16 cellular contexts compared by ENCODE assay signal in genomic region chr14:101474563-101475467, GRCh38.
DNase-seq lines count a peak whose midpoint lies in the region; ATAC-seq and TF ChIP-seq lines count a peak whose summit lies in the region.
"Had no signal": no experiment of that assay in that cellular context is flagged by ENCODE, and none has a peak within 500 bp of the region (broad histone marks: within the 10 kb centered on the region; RNA-seq: fewer than 3 reads in every experiment).

No MANE protein-coding gene starts in this region.

- no peak overlapping the region for H3K4me3 Mint-ChIP-seq in activated T-cell treated with anti-CD3 and anti-CD28 coated beads, Interleukin-2, amount 50 U/mL, for 24 hours
- H3K4me3 Mint-ChIP-seq in activated T-cell treated with anti-CD3 and anti-CD28 coated beads, Interleukin-2, amount 50 U/mL, for 72 hours, result no peak overlapping the region
- H3K4me3 Mint-ChIP-seq: activated CD8-positive, alpha-beta T cell treated with anti-CD3 and anti-CD28 coated beads for 36 hours; activated T-helper 17 cell treated with anti-CD3 and anti-CD28 coated beads, Interleukin-2, amount 50 U/mL, for 72 hours; CD8-positive, alpha-beta T cell; dendritic cell treated with granulocyte-macrophage colony-stimulating factor and Interleukin-4, amounts not matched to agents 40 ng/mL and 50 ng/mL, for 4 days had no signal

- TF ChIP-seq EP300 in gastroesophageal sphincter (IDR thresholded peaks at IDR 0.05), result no peak

- H3K36me3 ChIP-seq in gastroesophageal sphincter, result no peaks in the 10 kb centered on the region
- H3K36me3 ChIP-seq in uterus, result no peaks in the 10 kb centered on the region

- no peak for ATAC-seq in activated T-cell treated with anti-CD3 and anti-CD28 coated beads, Interleukin-2, amount 50 U/mL, for 72 hours (replicated peaks in 1 of 2)
- ATAC-seq in gastroesophageal sphincter, result no peak
- peak; percentile 74 for ATAC-seq in sciatic nerve
- ATAC-seq: activated CD8-positive, alpha-beta T cell treated with anti-CD3 and anti-CD28 coated beads for 36 hours; activated T-helper 17 cell treated with anti-CD3 and anti-CD28 coated beads, Interleukin-2, amount 50 U/mL, for 72 hours; CD8-positive, alpha-beta T cell had no signal

- H3K27me3 ChIP-seq in gastroesophageal sphincter (peaks cover 16% of the 10 kb centered on the region), uterus (no peaks in the 10 kb centered on the region)

- peak; percentile 5 for DNase-seq in activated T-cell treated with anti-CD3 and anti-CD28 coated beads, Interleukin-2, amount 50 U/mL, for 24 hours
- no peak for DNase-seq in activated T-cell treated with anti-CD3 and anti-CD28 coated beads, Interleukin-2, amount 50 U/mL, for 72 hours
- peak; percentile 68 for DNase-seq in sciatic nerve (ENCODE audit: low spot score)
- peak; percentile 15 to 16 for DNase-seq in uterus
- DNase-seq in activated gamma-delta T cell treated with Interleukin-2 at 50 U/mL for 16 hours, result no peak
- DNase-seq in epidermal melanocyte (ENCODE audit: insufficient read length, low spot score), result no peak
- DNase-seq in NCI-H2029 treated with DMSO at 0.1 percent for 48 hours (lab: John Stamatoyannopoulos, UW), result no peak
- DNase-seq: activated CD8-positive, alpha-beta T cell treated with anti-CD3 and anti-CD28 coated beads for 36 hours; NCI-H2081 treated with DMSO at 0.1 percent for 48 hours; NCI-H69; occipital lobe had no signal

- H3K27me3 Mint-ChIP-seq in activated T-cell treated with anti-CD3 and anti-CD28 coated beads, Interleukin-2, amount 50 U/mL, for 24 hours, result peaks cover 23% of the 10 kb centered on the region
- no peaks in the 10 kb centered on the region for H3K27me3 Mint-ChIP-seq in activated T-cell treated with anti-CD3 and anti-CD28 coated beads, Interleukin-2, amount 50 U/mL, for 72 hours (ENCODE audit: low read depth)
- H3K27me3 Mint-ChIP-seq: dendritic cell treated with granulocyte-macrophage colony-stimulating factor and Interleukin-4, amounts not matched to agents 40 ng/mL and 50 ng/mL, for 4 days had no signal

- no peaks in the 10 kb centered on the region for H3K9me3 Mint-ChIP-seq in activated T-cell treated with anti-CD3 and anti-CD28 coated beads, Interleukin-2, amount 50 U/mL, for 24 hours
- no peaks in the 10 kb centered on the region for H3K9me3 Mint-ChIP-seq in activated T-cell treated with anti-CD3 and anti-CD28 coated beads, Interleukin-2, amount 50 U/mL, for 72 hours
- H3K9me3 Mint-ChIP-seq: activated CD8-positive, alpha-beta T cell treated with anti-CD3 and anti-CD28 coated beads for 36 hours; activated T-helper 17 cell treated with anti-CD3 and anti-CD28 coated beads, Interleukin-2, amount 50 U/mL, for 72 hours; CD8-positive, alpha-beta T cell; dendritic cell treated with granulocyte-macrophage colony-stimulating factor and Interleukin-4, amounts not matched to agents 40 ng/mL and 50 ng/mL, for 4 days had no signal

- 54 to 96% methylated on average over 6 to 14 of the region's 21 CpGs for WGBS in gastroesophageal sphincter (ENCODE audit: low coverage in 1 of 2), 2 donors

- no peaks in the 10 kb centered on the region for H3K36me3 Mint-ChIP-seq in activated T-cell treated with anti-CD3 and anti-CD28 coated beads, Interleukin-2, amount 50 U/mL, for 24 hours (ENCODE audit: low read depth)
- H3K36me3 Mint-ChIP-seq in activated T-cell treated with anti-CD3 and anti-CD28 coated beads, Interleukin-2, amount 50 U/mL, for 72 hours (ENCODE audit: insufficient read depth in 2 of 2), result no peaks in the 10 kb centered on the region
- H3K36me3 Mint-ChIP-seq: CD8-positive, alpha-beta T cell had no signal

- TF ChIP-seq CTCF in gastroesophageal sphincter (IDR thresholded peaks at IDR 0.05) (no peak), uterus (IDR thresholded peaks at IDR 0.05) (no peak)

- H3K4me3 ChIP-seq in gastroesophageal sphincter, result peak overlapping the region in 1 of 2 donors; percentile 19
- peak overlapping the region in 1 of 2 donors; percentile 8 for H3K4me3 ChIP-seq in uterus
- H3K4me3 ChIP-seq: mucosa of descending colon had no signal

- H3K27ac ChIP-seq in gastroesophageal sphincter, result peak overlapping the region in 3 of 4 donors; percentile 37 to 71 (median 57)
- H3K27ac ChIP-seq in uterus, result peak overlapping the region; percentile 78 to 87

- no peak overlapping the region for H3K27ac Mint-ChIP-seq in activated T-cell treated with anti-CD3 and anti-CD28 coated beads, Interleukin-2, amount 50 U/mL, for 24 hours
- no peak overlapping the region for H3K27ac Mint-ChIP-seq in activated T-cell treated with anti-CD3 and anti-CD28 coated beads, Interleukin-2, amount 50 U/mL, for 72 hours
- H3K27ac Mint-ChIP-seq: activated CD8-positive, alpha-beta T cell treated with anti-CD3 and anti-CD28 coated beads for 36 hours; activated T-helper 17 cell treated with anti-CD3 and anti-CD28 coated beads, Interleukin-2, amount 50 U/mL, for 72 hours; CD8-positive, alpha-beta T cell; dendritic cell treated with granulocyte-macrophage colony-stimulating factor and Interleukin-4, amounts not matched to agents 40 ng/mL and 50 ng/mL, for 4 days had no signal

- TF ChIP-seq POLR2A in gastroesophageal sphincter (IDR thresholded peaks at IDR 0.05) (no peak), uterus (IDR thresholded peaks at IDR 0.05) (no peak)

- intact Hi-C loops in sciatic nerve (cut with DNase I) (no loop called here), uterus (cut with DNase I; ENCODE audit: low total_unique reads) (loop anchor here (10.0 kb wide), 1 partner anchor 110 kb away; no protein-coding TSS in a partner anchor)

- H3K4me1 ChIP-seq in gastroesophageal sphincter (peaks cover 0 to 25% (median 4%) of the 10 kb centered on the region in 3 donors), uterus (peaks cover 7 to 13% of the 10 kb centered on the region in 2 donors)

- H3K4me1 Mint-ChIP-seq in activated T-cell treated with anti-CD3 and anti-CD28 coated beads, Interleukin-2, amount 50 U/mL, for 24 hours (ENCODE audit: low read depth), result no peaks in the 10 kb centered on the region
- no peaks in the 10 kb centered on the region for H3K4me1 Mint-ChIP-seq in activated T-cell treated with anti-CD3 and anti-CD28 coated beads, Interleukin-2, amount 50 U/mL, for 72 hours (ENCODE audit: low read depth)
- H3K4me1 Mint-ChIP-seq: activated T-helper 17 cell treated with anti-CD3 and anti-CD28 coated beads, Interleukin-2, amount 50 U/mL, for 72 hours had no signal

- no peaks in the 10 kb centered on the region for H3K9me3 ChIP-seq in gastroesophageal sphincter
- no peaks in the 10 kb centered on the region for H3K9me3 ChIP-seq in uterus
- H3K9me3 ChIP-seq: mucosa of descending colon had no signal

Comparison
In these comparisons a context has a peak if more than half of its experiments do, and no peak if none do; other contexts are left out.
1. DNase-seq: peak in activated T-cell treated with anti-CD3 and anti-CD28 coated beads, Interleukin-2, amount 50 U/mL, for 24 hours (single experiment), sciatic nerve (single experiment) and uterus (2 of 2); none in activated T-cell treated with anti-CD3 and anti-CD28 coated beads, Interleukin-2, amount 50 U/mL, for 72 hours (0 of 2), activated gamma-delta T cell treated with Interleukin-2 at 50 U/mL for 16 hours (single experiment), epidermal melanocyte (single experiment) and NCI-H2029 treated with DMSO at 0.1 percent for 48 hours (single experiment).